8 cellular contexts compared by ENCODE assay signal in genomic region chr7:1087952-1088920, GRCh38. TPM values are rescaled to one million over a fixed set of nuclear protein-coding genes. Genes with fewer than 3 reads are reported as not detected.
DNase-seq lines count a peak whose midpoint lies in the region; ATAC-seq and TF ChIP-seq lines count a peak whose summit lies in the region.

Gene GPER1 (plus strand): TSS chr7:1088113. CDS start chr7:1091729, 3,616 bp downstream.

- no peak for ATAC-seq in GM18519 (IDR thresholded peaks at IDR 0.05; ENCODE audit: low FRiP score, unreplicated experiment)

- WGBS in sigmoid colon, 2 donors: 35 to 64% methylated on average over 28 of the region's 28 CpGs

- H3K4me1 ChIP-seq in adipocyte (ENCODE audit: control insufficient read depth, insufficient read depth, low read length) (peaks cover 50% of the 10 kb centered on the region), left ventricle myocardium inferior (peaks cover 30% of the 10 kb centered on the region), sigmoid colon (peaks cover 0 to 34% (median 29%) of the 10 kb centered on the region in 4 donors)

- no peaks in the 10 kb centered on the region for H3K27me3 ChIP-seq in adipocyte (replicated peaks; ENCODE audit: control insufficient read depth, insufficient read depth, low read length)
- H3K27me3 ChIP-seq in left ventricle myocardium inferior (ENCODE audit: low read depth): no peaks in the 10 kb centered on the region
- no peaks in the 10 kb centered on the region for H3K27me3 ChIP-seq in sigmoid colon

- peak within 1 kb of the TSS; percentile 86 for H3K9ac ChIP-seq in adipocyte (ENCODE audit: low read length)

- peak within 1 kb of the TSS; percentile 73 for H3K27ac ChIP-seq in left ventricle myocardium inferior (replicated peaks)
- peak within 1 kb of the TSS; percentile 76 to 85 (median 80) for H3K27ac ChIP-seq in sigmoid colon

- H3K4me3 ChIP-seq in adipocyte (ENCODE audit: low read length) (peak within 1 kb of the TSS; percentile 80), left ventricle myocardium inferior (peak within 1 kb of the TSS; percentile 62), sigmoid colon (peak within 1 kb of the TSS; percentile 24 to 52 (median 46))

- no peak for TF ChIP-seq EP300 in sigmoid colon (IDR thresholded peaks at IDR 0.05)

- TF ChIP-seq POLR2A in sigmoid colon (IDR thresholded peaks at IDR 0.05): peak in 1 of 2 donors; percentile 43

- intact Hi-C loops in left ventricle myocardium inferior (cut with micrococcal nuclease) (no loop called here), sigmoid colon (cut with DNase I) (loop anchor here (1.0 to 5.0 kb wide), 4 partner anchors 35 to 89 kb away; partner anchors contain the start of gene ZFAND2A)

- DNase-seq in AG20443 (ENCODE audit: low spot score) (peak; percentile 88), HK-2 (ENCODE audit: unreplicated experiment) (peak; percentile 41), adipocyte (ENCODE audit: low read depth) (peak; percentile 72), left ventricle myocardium inferior (peak; percentile 58), sigmoid colon (peak; percentile 90), NCI-H1092 (lab: John Stamatoyannopoulos, UW) (no peak), T-helper 9 cell (no peak)

- H3K9me3 ChIP-seq in adipocyte (ENCODE audit: control insufficient read depth, low read length) (no peaks in the 10 kb centered on the region), left ventricle myocardium inferior (replicated peaks) (no peaks in the 10 kb centered on the region), sigmoid colon (no peaks in the 10 kb centered on the region)

- TF ChIP-seq CTCF in left ventricle myocardium inferior (IDR thresholded peaks at IDR 0.05; ENCODE audit: borderline replicate concordance) (no peak), sigmoid colon (IDR thresholded peaks at IDR 0.05) (no peak)

- H3K36me3 ChIP-seq in adipocyte (ENCODE audit: control insufficient read depth, insufficient read depth, low read length, severe bottlenecking): peaks cover 20% of the 10 kb centered on the region
- peaks cover 11% of the 10 kb centered on the region for H3K36me3 ChIP-seq in left ventricle myocardium inferior
- H3K36me3 ChIP-seq in sigmoid colon: peaks cover 0 to 21% (median 14%) of the 10 kb centered on the region in 4 donors

RNA-seq across cellular contexts. Expression of gene GPER1, which starts in this region (rescaled TPM):
- total RNA-seq in left ventricle myocardium inferior: 3.0 TPM
- total RNA-seq in sigmoid colon: 10 to 100 TPM in 2 of 4 donors, 1 to 10 TPM in 2; 4.6 to 15.8 (median 8.1) TPM
- polyA plus RNA-seq in sigmoid colon: 1 to 10 TPM; 3.5 to 4.2 (median 3.9) TPM

Comparison
In these comparisons a context has a peak if more than half of its experiments do, and no peak if none do; other contexts are left out.
1. DNase-seq: peak in AG20443 (single experiment), HK-2 (single experiment), adipocyte (single experiment), left ventricle myocardium inferior (single experiment) and sigmoid colon (single experiment); none in NCI-H1092 (single experiment) and T-helper 9 cell (single experiment).
2. Peak in every context shown above with its lines, with median percentiles within 50 percentile points of each other: H3K4me3 ChIP-seq.